Comparison of ENCODE assay signal across 9 cellular contexts in genomic region chr5:154202379-154203260, GRCh38. TPM values are rescaled to one million over a fixed set of nuclear protein-coding genes. Genes with fewer than 3 reads are reported as not detected.
DNase-seq lines count a peak whose midpoint lies in the region; ATAC-seq and TF ChIP-seq lines count a peak whose summit lies in the region.
"Had no signal": no experiment of that assay in that cellular context is flagged by ENCODE, and none has a peak within 500 bp of the region (broad histone marks: within the 10 kb centered on the region; RNA-seq: fewer than 3 reads in every experiment).

No MANE protein-coding gene starts in this region.

- H3K4me3 Mint-ChIP-seq in activated naive CD8-positive, alpha-beta T cell, result peak overlapping the region; percentile 81
- peak overlapping the region; percentile 56 for H3K4me3 Mint-ChIP-seq in stimulated activated memory B cell treated with anti-CD40 and anti-IgM and Interleukin-4, amounts not matched to agents 10 μg/mL and 1 μg/mL and 100 μg/mL, for 72 hours
- H3K4me3 Mint-ChIP-seq: neural crest cell had no signal

- H3K36me3 Mint-ChIP-seq in activated naive CD8-positive, alpha-beta T cell, result peaks cover 5% of the 10 kb centered on the region
- H3K36me3 Mint-ChIP-seq in stimulated activated memory B cell treated with anti-CD40 and anti-IgM and Interleukin-4, amounts not matched to agents 10 μg/mL and 1 μg/mL and 100 μg/mL, for 72 hours, result peaks cover 39% of the 10 kb centered on the region

- H3K4me3 ChIP-seq in H7 (ENCODE audit: insufficient read depth, low read depth, low read length) (no peak overlapping the region), coronary artery (no peak overlapping the region)

- H3K9me3 Mint-ChIP-seq in activated naive CD8-positive, alpha-beta T cell (ENCODE audit: low read depth), result no peaks in the 10 kb centered on the region
- H3K9me3 Mint-ChIP-seq in stimulated activated memory B cell treated with anti-CD40 and anti-IgM and Interleukin-4, amounts not matched to agents 10 μg/mL and 1 μg/mL and 100 μg/mL, for 72 hours, result no peaks in the 10 kb centered on the region
- H3K9me3 Mint-ChIP-seq: neural crest cell had no signal

- H3K27ac Mint-ChIP-seq in activated naive CD8-positive, alpha-beta T cell, result peak overlapping the region; percentile 92
- H3K27ac Mint-ChIP-seq in stimulated activated memory B cell treated with anti-CD40 and anti-IgM and Interleukin-4, amounts not matched to agents 10 μg/mL and 1 μg/mL and 100 μg/mL, for 72 hours, result peak overlapping the region; percentile 76

- no peaks in the 10 kb centered on the region for H3K27me3 Mint-ChIP-seq in activated naive CD8-positive, alpha-beta T cell
- H3K27me3 Mint-ChIP-seq in stimulated activated memory B cell treated with anti-CD40 and anti-IgM and Interleukin-4, amounts not matched to agents 10 μg/mL and 1 μg/mL and 100 μg/mL, for 72 hours, result no peaks in the 10 kb centered on the region

- H3K27me3 ChIP-seq in H7 (ENCODE audit: control insufficient read depth, insufficient read depth, low read length), result no peaks in the 10 kb centered on the region

- H3K4me1 Mint-ChIP-seq in activated naive CD8-positive, alpha-beta T cell (ENCODE audit: low read depth), result peaks cover 64% of the 10 kb centered on the region
- H3K4me1 Mint-ChIP-seq in stimulated activated memory B cell treated with anti-CD40 and anti-IgM and Interleukin-4, amounts not matched to agents 10 μg/mL and 1 μg/mL and 100 μg/mL, for 72 hours, result peaks cover 59% of the 10 kb centered on the region

- TF ChIP-seq CTCF in coronary artery (IDR thresholded peaks at IDR 0.05), result no peak

- peaks cover 1% of the 10 kb centered on the region; the same call in 1 of the 2 replicates for H3K36me3 ChIP-seq in H7 (replicated peaks; ENCODE audit: control insufficient read depth, insufficient read depth, low read length)

- H3K27ac ChIP-seq in coronary artery, result no peak overlapping the region

- peak; percentile 43 for DNase-seq in H7
- peak; percentile 41 for DNase-seq in NCI-H2029 (lab: John Stamatoyannopoulos, UW)
- no peak for DNase-seq in left lobe of liver (ENCODE audit: low spot score)
- DNase-seq in HPDE6-E6E7 (ENCODE audit: extremely low spot score), result no peak
- no peak for DNase-seq in coronary artery (ENCODE audit: low spot score)

- no peak for TF ChIP-seq POLR2A in GM18505 (IDR thresholded peaks at IDR 0.05; ENCODE audit: borderline replicate concordance, extremely low read depth, insufficient read depth, insufficient read length)

- ATAC-seq in GM18505 (IDR thresholded peaks at IDR 0.05; ENCODE audit: unreplicated experiment), result peak; percentile 86
- ATAC-seq in stimulated activated memory B cell treated with anti-CD40 and anti-IgM and Interleukin-4, amounts not matched to agents 10 μg/mL and 1 μg/mL and 100 μg/mL, for 72 hours, result peak; percentile 84
- ATAC-seq in left lobe of liver, result no peak

RNA-seq across cellular contexts. Expression of gene GALNT10, which starts 12.1 kb away (rescaled TPM):
- total RNA-seq in H7 (2014; rRNA removed; shearing (Covaris generic)), result 13.8 and 16.3 TPM in 2 replicates
- total RNA-seq in left lobe of liver, result 7.8 TPM

Comparison
In these comparisons a context has a peak if more than half of its experiments do, and no peak if none do; other contexts are left out.
1. DNase-seq: peak in H7 (single experiment) and NCI-H2029 (single experiment); none in left lobe of liver (single experiment), HPDE6-E6E7 (single experiment) and coronary artery (single experiment).